16 cellular contexts compared by ENCODE assay signal in genomic region chr9:5355817-5356216, GRCh38. TPM values are rescaled to one million over a fixed set of nuclear protein-coding genes. Genes with fewer than 3 reads are reported as not detected.
DNase-seq lines count a peak whose midpoint lies in the region; ATAC-seq and TF ChIP-seq lines count a peak whose summit lies in the region.
"Had no signal": no experiment of that assay in that cellular context is flagged by ENCODE, and none has a peak within 500 bp of the region (broad histone marks: within the 10 kb centered on the region; RNA-seq: fewer than 3 reads in every experiment).

No MANE protein-coding gene starts in this region.

- CTCF ChIA-PET in activated naive CD4-positive, alpha-beta T cell treated with anti-CD3 and anti-CD28 coated beads, Interleukin-2, amount 10 ng/mL, durations not matched to agents 7 days and 5 days (lab: Charles Lee) = no interaction called here

- H3K36me3 ChIP-seq in heart left ventricle = peaks cover 0 to 10% (median 0%) of the 10 kb centered on the region in 9 donors
- H3K36me3 ChIP-seq in left ventricle myocardium inferior = no peaks in the 10 kb centered on the region
- peaks cover 0 to 3% of the 10 kb centered on the region in 2 donors for H3K36me3 ChIP-seq in aorta (ENCODE audit: control insufficient read depth in 1 of 2, insufficient read depth in 2 of 2, low read length in 1 of 2)
- peaks cover 7% of the 10 kb centered on the region for H3K36me3 ChIP-seq in lower lobe of right lung

- H3K4me3 ChIP-seq in heart left ventricle (no peak overlapping the region), left ventricle myocardium inferior (no peak overlapping the region), fibroblast of the aortic adventitia (ENCODE audit: low read depth, low read length) (no peak overlapping the region), aorta (ENCODE audit: low read length in 2 of 2) (no peak overlapping the region), lower lobe of right lung (no peak overlapping the region)
- H3K4me3 ChIP-seq: BLaER1 treated with 17β-estradiol and CSF1 and Interleukin-3, amounts not matched to agents 10 nM and 100 nM had no signal

- H3K9me3 ChIP-seq in heart left ventricle (no peaks in the 10 kb centered on the region), left ventricle myocardium inferior (replicated peaks) (no peaks in the 10 kb centered on the region), aorta (ENCODE audit: control insufficient read depth, low read length) (no peaks in the 10 kb centered on the region), lower lobe of right lung (no peaks in the 10 kb centered on the region)
- H3K9me3 ChIP-seq: Caco-2 had no signal

- in situ Hi-C loops in G401 (cut with HindIII; ENCODE audit: low sequenced_read_pairs) = no loop called here

- ATAC-seq in heart left ventricle (peak in 3 of 4 donors; percentile 54 to 90 (median 82)), aorta (ENCODE audit: low FRiP score) (peak; percentile 60), lower lobe of right lung (no peak)
- ATAC-seq: HepG2 had no signal

- peaks cover 20% of the 10 kb centered on the region for H3K9me3 Mint-ChIP-seq in activated naive CD4-positive, alpha-beta T cell treated with anti-CD3 and anti-CD28 coated beads, Interleukin-2, amount 10 ng/mL, durations not matched to agents 7 days and 5 days
- H3K9me3 Mint-ChIP-seq: H9, IgD-negative memory B cell had no signal

- H3K27me3 ChIP-seq in heart left ventricle (no peaks in the 10 kb centered on the region), left ventricle myocardium inferior (ENCODE audit: low read depth) (no peaks in the 10 kb centered on the region), aorta (ENCODE audit: control insufficient read depth in 1 of 2, insufficient read depth in 2 of 2, low read length in 1 of 2) (no peaks in the 10 kb centered on the region), lower lobe of right lung (ENCODE audit: low read depth) (no peaks in the 10 kb centered on the region)
- H3K27me3 ChIP-seq: BLaER1 treated with 17β-estradiol and CSF1 and Interleukin-3, amounts not matched to agents 10 nM and 100 nM had no signal

- DNase-seq in heart left ventricle = no peak
- DNase-seq in left ventricle myocardium inferior = no peak
- peak; percentile 32 for DNase-seq in G401 (ENCODE audit: low spot score)
- DNase-seq in fibroblast of the aortic adventitia (ENCODE audit: low read depth) = peak; percentile 2
- no peak for DNase-seq in aorta
- DNase-seq in activated naive CD4-positive, alpha-beta T cell treated with anti-CD3 and anti-CD28 coated beads, Interleukin-2, amount 10 ng/mL, durations not matched to agents 7 days and 5 days = no peak
- DNase-seq in lower lobe of right lung = no peak
- DNase-seq: 8988T, Caco-2, GDM1, H9 had no signal

- no peak for TF ChIP-seq POLR2A in heart left ventricle (IDR thresholded peaks at IDR 0.05)

- 43 to 58% (median 50%) methylated on average over 2 of the region's 2 CpGs for WGBS in heart left ventricle, 4 donors
- WGBS in aorta, 2 donors = 66 to 83% methylated on average over 2 of the region's 2 CpGs

- H3K27ac Mint-ChIP-seq in activated naive CD4-positive, alpha-beta T cell treated with anti-CD3 and anti-CD28 coated beads, Interleukin-2, amount 10 ng/mL, durations not matched to agents 7 days and 5 days = no peak overlapping the region
- H3K27ac Mint-ChIP-seq: H9, IgD-negative memory B cell had no signal

- peaks cover 35% of the 10 kb centered on the region for H3K4me1 Mint-ChIP-seq in activated naive CD4-positive, alpha-beta T cell treated with anti-CD3 and anti-CD28 coated beads, Interleukin-2, amount 10 ng/mL, durations not matched to agents 7 days and 5 days
- H3K4me1 Mint-ChIP-seq: H9 had no signal

- peaks cover 47% of the 10 kb centered on the region for H3K36me3 Mint-ChIP-seq in activated naive CD4-positive, alpha-beta T cell treated with anti-CD3 and anti-CD28 coated beads, Interleukin-2, amount 10 ng/mL, durations not matched to agents 7 days and 5 days

- H3K27me3 Mint-ChIP-seq in activated naive CD4-positive, alpha-beta T cell treated with anti-CD3 and anti-CD28 coated beads, Interleukin-2, amount 10 ng/mL, durations not matched to agents 7 days and 5 days = no peaks in the 10 kb centered on the region
- H3K27me3 Mint-ChIP-seq: IgD-negative memory B cell had no signal

- H3K4me1 ChIP-seq in heart left ventricle = peaks cover 0 to 27% (median 5%) of the 10 kb centered on the region in 12 donors
- peaks cover 29% of the 10 kb centered on the region for H3K4me1 ChIP-seq in left ventricle myocardium inferior
- H3K4me1 ChIP-seq in aorta (ENCODE audit: control insufficient read depth in 1 of 2, insufficient read depth in 2 of 2, low read length in 2 of 2) = no peaks in the 10 kb centered on the region
- H3K4me1 ChIP-seq in lower lobe of right lung = no peaks in the 10 kb centered on the region
- H3K4me1 ChIP-seq: BLaER1 treated with 17β-estradiol and CSF1 and Interleukin-3, amounts not matched to agents 10 nM and 100 nM; Caco-2 had no signal

- intact Hi-C loops in heart left ventricle (cut with DNase I) (no loop called here), left ventricle myocardium inferior (cut with micrococcal nuclease) (no loop called here), aorta (cut with DNase I) (no loop called here), lower lobe of right lung (cut with DNase I) (no loop called here)

- H3K4me3 Mint-ChIP-seq in activated naive CD4-positive, alpha-beta T cell treated with anti-CD3 and anti-CD28 coated beads, Interleukin-2, amount 10 ng/mL, durations not matched to agents 7 days and 5 days = no peak overlapping the region
- H3K4me3 Mint-ChIP-seq: H9, IgD-negative memory B cell had no signal

- no peak for TF ChIP-seq CTCF in heart left ventricle (IDR thresholded peaks at IDR 0.05)
- no peak for TF ChIP-seq CTCF in left ventricle myocardium inferior (IDR thresholded peaks at IDR 0.05; ENCODE audit: borderline replicate concordance)
- no peak for TF ChIP-seq CTCF in fibroblast of the aortic adventitia (IDR thresholded peaks at IDR 0.05; ENCODE audit: insufficient read depth, low read length)
- TF ChIP-seq CTCF in lower lobe of right lung (IDR thresholded peaks at IDR 0.05) = no peak

- peak overlapping the region in 3 of 12 donors; percentile 2 to 9 (median 6) for H3K27ac ChIP-seq in heart left ventricle
- no peak overlapping the region for H3K27ac ChIP-seq in left ventricle myocardium inferior (replicated peaks)
- H3K27ac ChIP-seq in aorta (ENCODE audit: low read depth in 1 of 2, low read length in 2 of 2) = no peak overlapping the region
- no peak overlapping the region for H3K27ac ChIP-seq in lower lobe of right lung
- H3K27ac ChIP-seq: BLaER1 treated with 17β-estradiol and CSF1 and Interleukin-3, amounts not matched to agents 10 nM and 100 nM had no signal

RNA-seq across cellular contexts. Expression of gene RLN1, which starts 16.1 kb away (rescaled TPM):
- under 1 TPM in 2 of 9 donors, not detected in 7; 0.28 to 0.40 TPM for total RNA-seq in heart left ventricle
- under 1 TPM in 1 of 2 donors, not detected in 1; 0.18 TPM for polyA plus RNA-seq in heart left ventricle
- not detected for total RNA-seq in left ventricle myocardium inferior
- total RNA-seq in G401 (2014; rRNA removed; shearing (Covaris generic)) = 0.31 TPM in 1 of 2 replicates, not detected in the other
- 0.18 TPM in 1 of 2 replicates, not detected in the other for total RNA-seq in fibroblast of the aortic adventitia (ENCODE audit: low replicate concordance)
- total RNA-seq in aorta = not detected
- polyA plus RNA-seq in aorta = not detected
- not detected for total RNA-seq in lower lobe of right lung
- total RNA-seq: A673, Caco-2, HepG2 had no signal
- polyA plus RNA-seq: HepG2 had no signal

RNA-seq across cellular contexts. Expression of gene RLN2, which starts 51.3 kb away (rescaled TPM):
- total RNA-seq in heart left ventricle = 1 to 10 TPM in 1 of 9 donors, under 1 TPM in 2, not detected in 6; 0.45 to 1.7 (median 0.56) TPM
- under 1 TPM in 1 of 2 donors, not detected in 1; 0.50 TPM for polyA plus RNA-seq in heart left ventricle
- total RNA-seq in left ventricle myocardium inferior = 0.44 TPM
- not detected in 2 replicates for total RNA-seq in G401 (2014; rRNA removed; shearing (Covaris generic))
- total RNA-seq in fibroblast of the aortic adventitia (ENCODE audit: low replicate concordance) = not detected in 2 replicates
- total RNA-seq in aorta = not detected
- polyA plus RNA-seq in aorta = not detected
- total RNA-seq in lower lobe of right lung = 1.3 TPM
- total RNA-seq: A673, HepG2 had no signal
- polyA plus RNA-seq: AG04450, HepG2 had no signal

Comparison
In these comparisons a context has a peak if more than half of its experiments do, and no peak if none do; other contexts are left out.
1. ATAC-seq: peak in heart left ventricle (3 of 4) and aorta (single experiment); none in lower lobe of right lung (0 of 2).
2. DNase-seq: peak in G401 (single experiment) and fibroblast of the aortic adventitia (single experiment); none in heart left ventricle (0 of 5), left ventricle myocardium inferior (single experiment), aorta (0 of 2), activated naive CD4-positive, alpha-beta T cell treated with anti-CD3 and anti-CD28 coated beads, Interleukin-2, amount 10 ng/mL, durations not matched to agents 7 days and 5 days (single experiment) and lower lobe of right lung (single experiment).